In genomic region chr2:238945433-238946150, GRCh38 we compare ENCODE assay signal across 9 cellular contexts.
A peak's percentile ranks its signal among the peaks of the same experiment; 100 is the strongest.
DNase-seq lines count a peak whose midpoint lies in the region; ATAC-seq and TF ChIP-seq lines count a peak whose summit lies in the region.
"Had no signal": no experiment of that assay in that cellular context is flagged by ENCODE, and none has a peak within 500 bp of the region (broad histone marks: within the 10 kb centered on the region; RNA-seq: fewer than 3 reads in every experiment).

No MANE protein-coding gene starts in this region.

- H3K27ac ChIP-seq in psoas muscle: no peak overlapping the region
- H3K27ac ChIP-seq: parathyroid adenoma had no signal

- in situ Hi-C loops in SK-MEL-5 (cut with HindIII; ENCODE audit: low pct_unique_long_range_greater_than_20kb, low sequenced_read_pairs): no loop called here

- H3K4me3 ChIP-seq in psoas muscle: no peak overlapping the region

- H3K27me3 Mint-ChIP-seq in activated naive CD8-positive, alpha-beta T cell treated with anti-CD3 and anti-CD28 coated beads, Interleukin-2, amount 50 U/mL, for 24 hours: peaks cover 4% of the 10 kb centered on the region
- peaks cover 6% of the 10 kb centered on the region for H3K27me3 Mint-ChIP-seq in activated naive CD8-positive, alpha-beta T cell treated with anti-CD3 and anti-CD28 coated beads for 36 hours

- H3K4me1 ChIP-seq in psoas muscle: no peaks in the 10 kb centered on the region
- H3K4me1 ChIP-seq: parathyroid adenoma had no signal

- TF ChIP-seq CTCF in psoas muscle (IDR thresholded peaks at IDR 0.05): peak; percentile 45

- no peak for DNase-seq in activated naive CD8-positive, alpha-beta T cell treated with anti-CD3 and anti-CD28 coated beads, Interleukin-2, amount 50 U/mL, for 24 hours
- no peak for DNase-seq in activated naive CD8-positive, alpha-beta T cell treated with anti-CD3 and anti-CD28 coated beads for 36 hours
- DNase-seq in SK-MEL-5 (ENCODE audit: low read depth, low spot score) (peak; percentile 66), germinal center (ENCODE audit: low spot score) (peak; percentile 21), psoas muscle (peak; percentile 61 to 75), NCI-H510A treated with DMSO at 0.1 percent for 48 hours (lab: John Stamatoyannopoulos, UW) (no peak), SHP77 treated with DMSO at 0.1 percent for 48 hours (lab: John Stamatoyannopoulos, UW) (no peak)

- peaks cover 6% of the 10 kb centered on the region for H3K4me1 Mint-ChIP-seq in activated naive CD8-positive, alpha-beta T cell treated with anti-CD3 and anti-CD28 coated beads, Interleukin-2, amount 50 U/mL, for 24 hours
- H3K4me1 Mint-ChIP-seq in activated naive CD8-positive, alpha-beta T cell treated with anti-CD3 and anti-CD28 coated beads for 36 hours: peaks cover 6% of the 10 kb centered on the region

- no peaks in the 10 kb centered on the region for H3K9me3 Mint-ChIP-seq in activated naive CD8-positive, alpha-beta T cell treated with anti-CD3 and anti-CD28 coated beads, Interleukin-2, amount 50 U/mL, for 24 hours
- no peaks in the 10 kb centered on the region for H3K9me3 Mint-ChIP-seq in activated naive CD8-positive, alpha-beta T cell treated with anti-CD3 and anti-CD28 coated beads for 36 hours

- intact Hi-C loops in psoas muscle (cut with DNase I): no loop called here

- no peak overlapping the region for H3K27ac Mint-ChIP-seq in activated naive CD8-positive, alpha-beta T cell treated with anti-CD3 and anti-CD28 coated beads, Interleukin-2, amount 50 U/mL, for 24 hours
- H3K27ac Mint-ChIP-seq in activated naive CD8-positive, alpha-beta T cell treated with anti-CD3 and anti-CD28 coated beads for 36 hours: no peak overlapping the region

- H3K27me3 ChIP-seq in psoas muscle (ENCODE audit: insufficient read depth in 3 of 3, low read length in 2 of 3): peaks cover 0 to 17% (median 8%) of the 10 kb centered on the region in 3 donors

- WGBS in psoas muscle, 3 donors: 67 to 76% (median 70%) methylated on average over 5 of the region's 5 CpGs

- ATAC-seq in activated naive CD8-positive, alpha-beta T cell treated with anti-CD3 and anti-CD28 coated beads, Interleukin-2, amount 50 U/mL, for 24 hours: peak; percentile 52
- peak; percentile 53 to 74 (median 62) for ATAC-seq in psoas muscle
- ATAC-seq in HG03521 (IDR thresholded peaks at IDR 0.05; ENCODE audit: unreplicated experiment): no peak

- no peaks in the 10 kb centered on the region for H3K36me3 ChIP-seq in psoas muscle (ENCODE audit: insufficient read depth in 1 of 2, low read depth in 1 of 2)

- no peaks in the 10 kb centered on the region for H3K36me3 Mint-ChIP-seq in activated naive CD8-positive, alpha-beta T cell treated with anti-CD3 and anti-CD28 coated beads, Interleukin-2, amount 50 U/mL, for 24 hours (ENCODE audit: low read depth)
- no peaks in the 10 kb centered on the region for H3K36me3 Mint-ChIP-seq in activated naive CD8-positive, alpha-beta T cell treated with anti-CD3 and anti-CD28 coated beads for 36 hours

- no peaks in the 10 kb centered on the region for H3K9me3 ChIP-seq in psoas muscle

- no peak overlapping the region for H3K4me3 Mint-ChIP-seq in activated naive CD8-positive, alpha-beta T cell treated with anti-CD3 and anti-CD28 coated beads, Interleukin-2, amount 50 U/mL, for 24 hours
- H3K4me3 Mint-ChIP-seq in activated naive CD8-positive, alpha-beta T cell treated with anti-CD3 and anti-CD28 coated beads for 36 hours: no peak overlapping the region

Comparison
In these comparisons a context has a peak if more than half of its experiments do, and no peak if none do; other contexts are left out.
1. DNase-seq: peak in SK-MEL-5 (single experiment), germinal center (single experiment) and psoas muscle (2 of 2); none in activated naive CD8-positive, alpha-beta T cell treated with anti-CD3 and anti-CD28 coated beads, Interleukin-2, amount 50 U/mL, for 24 hours (single experiment), activated naive CD8-positive, alpha-beta T cell treated with anti-CD3 and anti-CD28 coated beads for 36 hours (single experiment), NCI-H510A treated with DMSO at 0.1 percent for 48 hours (single experiment) and SHP77 treated with DMSO at 0.1 percent for 48 hours (single experiment).